Comparison of ENCODE assay signal across 16 cellular contexts in genomic region chr18:7658701-7659100, GRCh38.
"Had no signal": no experiment of that assay in that cellular context is flagged by ENCODE, and none has a peak within 500 bp of the region (broad histone marks: within the 10 kb centered on the region; RNA-seq: fewer than 3 reads in every experiment).

No MANE protein-coding gene starts in this region.

- H3K36me3 ChIP-seq: cardiac muscle cell, tibial nerve, uterus had no signal

- H3K27ac ChIP-seq: cardiac muscle cell, gastroesophageal sphincter, tibial nerve, uterus, VCaP had no signal

- H3K9me3 ChIP-seq: gastroesophageal sphincter, uterus had no signal

- FAIRE-seq: islet of Langerhans had no signal

- H3K4me1 ChIP-seq: tibial nerve had no signal

- H3K27me3 ChIP-seq: cardiac muscle cell, gastroesophageal sphincter, tibial nerve, uterus had no signal

- H3K4me3 ChIP-seq: cardiac muscle cell, gastroesophageal sphincter, tibial nerve, uterus had no signal

- ATAC-seq: effector memory CD8-positive, alpha-beta T cell; gastroesophageal sphincter; stimulated activated naive CD8-positive, alpha-beta T cell treated with anti-CD3 and anti-CD28 coated beads, Interleukin-15, Interleukin-2, amounts not matched to agents 100 U/mL and 50 U/mL, for 24 hours had no signal

- DNase-seq: activated CD4-positive, alpha-beta T cell treated with anti-CD3 and anti-CD28 coated beads for 1 hour; activated gamma-delta T cell; effector memory CD8-positive, alpha-beta T cell; midbrain; nephron progenitor cell; occipital lobe; retina; stimulated activated naive CD8-positive, alpha-beta T cell treated with anti-CD3 and anti-CD28 coated beads, Interleukin-15, Interleukin-2, amounts not matched to agents 100 U/mL and 50 U/mL, for 24 hours; substantia nigra; T-helper 2 cell; uterus had no signal
